10 cellular contexts compared by ENCODE assay signal in the genomic region with DNA sequence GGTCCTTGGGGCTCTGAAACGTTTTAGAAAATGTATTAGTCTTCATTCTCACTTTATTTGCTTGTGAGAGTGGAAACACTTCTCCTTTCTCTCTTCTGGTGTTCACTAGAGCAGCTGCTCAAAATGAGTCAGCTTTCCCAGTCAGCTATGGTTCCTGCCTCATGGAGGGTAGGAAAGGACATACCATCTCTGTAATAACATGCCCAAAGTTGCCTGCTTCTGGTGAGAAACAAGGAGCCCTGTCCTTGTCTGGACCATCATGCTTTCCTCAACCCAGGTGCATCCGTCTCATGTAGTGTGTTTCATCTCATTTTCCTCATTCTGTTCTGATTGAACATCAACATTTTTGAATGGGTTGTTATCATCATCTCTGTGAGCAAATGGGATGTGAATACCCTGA. TPM values are rescaled to one million over a fixed set of nuclear protein-coding genes. Genes with fewer than 3 reads are reported as not detected.
A peak's percentile ranks its signal among the peaks of the same experiment; 100 is the strongest.
DNase-seq lines count a peak whose midpoint lies in the region; ATAC-seq lines count a peak whose summit lies in the region.
"Had no signal": no experiment of that assay in that cellular context is flagged by ENCODE, and none has a peak within 500 bp of the region (broad histone marks: within the 10 kb centered on the region; RNA-seq: fewer than 3 reads in every experiment).

No MANE protein-coding gene starts in this region.

- no peak overlapping the region for H3K27ac Mint-ChIP-seq in activated T-helper 1 cell treated with anti-CD3 and anti-CD28 coated beads, Interleukin-12 subunit alpha, Interleukin-12 subunit beta, Interleukin-2, Interleukin-4 antibody, amounts not matched to agents 30 ng/mL and 10 ng/mL and 1 ng/mL, durations not matched to agents 14 hours and 24 hours and 36 hours
- H3K27ac Mint-ChIP-seq in CD4-positive, alpha-beta memory T cell = no peak overlapping the region

- no peaks in the 10 kb centered on the region for H3K27me3 Mint-ChIP-seq in activated T-helper 1 cell treated with anti-CD3 and anti-CD28 coated beads, Interleukin-12 subunit alpha, Interleukin-12 subunit beta, Interleukin-2, Interleukin-4 antibody, amounts not matched to agents 30 ng/mL and 10 ng/mL and 1 ng/mL, durations not matched to agents 14 hours and 24 hours and 36 hours (ENCODE audit: insufficient read depth)
- no peaks in the 10 kb centered on the region for H3K27me3 Mint-ChIP-seq in CD4-positive, alpha-beta memory T cell

- CTCF ChIA-PET in CD4-positive, alpha-beta memory T cell (lab: Charles Lee; ENCODE audit: partially characterized antibody) = no interaction called here

- H3K4me3 ChIP-seq in effector memory CD4-positive, alpha-beta T cell (ENCODE audit: insufficient read depth, low read depth, low read length, poor library complexity, severe bottlenecking) = no peak overlapping the region
- no peak overlapping the region for H3K4me3 ChIP-seq in CD4-positive, alpha-beta memory T cell (ENCODE audit: low read length in 2 of 2)
- H3K4me3 ChIP-seq: skin epidermis had no signal

- H3K9me3 Mint-ChIP-seq in activated T-helper 1 cell treated with anti-CD3 and anti-CD28 coated beads, Interleukin-12 subunit alpha, Interleukin-12 subunit beta, Interleukin-2, Interleukin-4 antibody, amounts not matched to agents 30 ng/mL and 10 ng/mL and 1 ng/mL, durations not matched to agents 14 hours and 24 hours and 36 hours = no peaks in the 10 kb centered on the region
- peaks cover 0 to 12% (median 3%) of the 10 kb centered on the region in 8 donors for H3K9me3 Mint-ChIP-seq in CD4-positive, alpha-beta memory T cell

- H3K27me3 ChIP-seq in effector memory CD4-positive, alpha-beta T cell (replicated peaks; ENCODE audit: control insufficient read depth, insufficient read depth, low read length, poor library complexity, severe bottlenecking) = no peaks in the 10 kb centered on the region
- H3K27me3 ChIP-seq in CD4-positive, alpha-beta memory T cell (ENCODE audit: insufficient read depth, low read length) = no peaks in the 10 kb centered on the region

- H3K36me3 ChIP-seq in effector memory CD4-positive, alpha-beta T cell (ENCODE audit: control insufficient read depth, insufficient read depth, low read length) = no peaks in the 10 kb centered on the region
- no peaks in the 10 kb centered on the region for H3K36me3 ChIP-seq in CD4-positive, alpha-beta memory T cell (ENCODE audit: insufficient read depth, low read length)

- peaks cover 13% of the 10 kb centered on the region for H3K4me1 Mint-ChIP-seq in activated T-helper 1 cell treated with anti-CD3 and anti-CD28 coated beads, Interleukin-12 subunit alpha, Interleukin-12 subunit beta, Interleukin-2, Interleukin-4 antibody, amounts not matched to agents 30 ng/mL and 10 ng/mL and 1 ng/mL, durations not matched to agents 14 hours and 24 hours and 36 hours (ENCODE audit: low read depth)
- no peaks in the 10 kb centered on the region for H3K4me1 Mint-ChIP-seq in CD4-positive, alpha-beta memory T cell

- POLR2A ChIA-PET in CD4-positive, alpha-beta memory T cell (lab: Charles Lee; ENCODE audit: partially characterized antibody) = no interaction called here

- H3K27ac ChIP-seq in effector memory CD4-positive, alpha-beta T cell (ENCODE audit: insufficient read depth, low read length, poor library complexity, severe bottlenecking) = no peak overlapping the region
- no peak overlapping the region for H3K27ac ChIP-seq in CD4-positive, alpha-beta memory T cell (ENCODE audit: low read depth, low read length)
- H3K27ac ChIP-seq: HL-60 had no signal

- intact Hi-C loops in activated T-helper 1 cell treated with anti-CD3 and anti-CD28 coated beads, Interleukin-12 subunit alpha, Interleukin-12 subunit beta, Interleukin-2, Interleukin-4 antibody, amounts not matched to agents 30 ng/mL and 10 ng/mL and 1 ng/mL, durations not matched to agents 14 hours and 24 hours and 36 hours (cut with micrococcal nuclease) = no loop called here
- intact Hi-C loops in CD4-positive, alpha-beta memory T cell (cut with micrococcal nuclease) = no loop called here

- no peaks in the 10 kb centered on the region for H3K4me1 ChIP-seq in effector memory CD4-positive, alpha-beta T cell (ENCODE audit: control insufficient read depth, insufficient read depth, low read length, poor library complexity, severe bottlenecking)
- no peaks in the 10 kb centered on the region for H3K4me1 ChIP-seq in CD4-positive, alpha-beta memory T cell (ENCODE audit: insufficient read depth, low read length)

- H3K4me3 Mint-ChIP-seq in activated T-helper 1 cell treated with anti-CD3 and anti-CD28 coated beads, Interleukin-12 subunit alpha, Interleukin-12 subunit beta, Interleukin-2, Interleukin-4 antibody, amounts not matched to agents 30 ng/mL and 10 ng/mL and 1 ng/mL, durations not matched to agents 14 hours and 24 hours and 36 hours = no peak overlapping the region
- H3K4me3 Mint-ChIP-seq in CD4-positive, alpha-beta memory T cell = no peak overlapping the region

- no peaks in the 10 kb centered on the region for H3K36me3 Mint-ChIP-seq in activated T-helper 1 cell treated with anti-CD3 and anti-CD28 coated beads, Interleukin-12 subunit alpha, Interleukin-12 subunit beta, Interleukin-2, Interleukin-4 antibody, amounts not matched to agents 30 ng/mL and 10 ng/mL and 1 ng/mL, durations not matched to agents 14 hours and 24 hours and 36 hours (ENCODE audit: low read depth)
- no peaks in the 10 kb centered on the region for H3K36me3 Mint-ChIP-seq in CD4-positive, alpha-beta memory T cell

- peak; percentile 77 for ATAC-seq in GM18511 (IDR thresholded peaks at IDR 0.05; ENCODE audit: unreplicated experiment)

- H3K9me3 ChIP-seq in effector memory CD4-positive, alpha-beta T cell (ENCODE audit: control insufficient read depth, low read length) = no peaks in the 10 kb centered on the region
- H3K9me3 ChIP-seq in CD4-positive, alpha-beta memory T cell (ENCODE audit: control insufficient read depth in 1 of 2, low read length in 2 of 2) = no peaks in the 10 kb centered on the region

- peak; percentile 70 for DNase-seq in HCEC 1CT
- peak; percentile 21 for DNase-seq in MV-4-11 (lab: John Stamatoyannopoulos, UW)
- peak; percentile 7 for DNase-seq in hepatic stellate cell (ENCODE audit: low spot score)
- no peak for DNase-seq in effector memory CD4-positive, alpha-beta T cell
- DNase-seq in activated T-helper 1 cell treated with anti-CD3 and anti-CD28 coated beads, Interleukin-12 subunit alpha, Interleukin-12 subunit beta, Interleukin-2, Interleukin-4 antibody, amounts not matched to agents 30 ng/mL and 10 ng/mL and 1 ng/mL, durations not matched to agents 14 hours and 24 hours and 36 hours (ENCODE audit: low spot score) = no peak
- no peak for DNase-seq in SK-N-DZ (ENCODE audit: low spot score)
- DNase-seq in CD4-positive, alpha-beta memory T cell = no peak

RNA-seq across cellular contexts. Expression of a gene that starts 17.1 kb away (rescaled TPM):
- not detected in 2 replicates for total RNA-seq in activated T-helper 1 cell treated with anti-CD3 and anti-CD28 coated beads, Interleukin-12 subunit alpha, Interleukin-12 subunit beta, Interleukin-2, Interleukin-4 antibody, amounts not matched to agents 30 ng/mL and 10 ng/mL and 1 ng/mL, durations not matched to agents 14 hours and 24 hours and 36 hours
- polyA plus RNA-seq in SK-N-DZ (2014; cell fraction: cytosol; rRNA removed) = not detected in 2 replicates
- polyA plus RNA-seq in SK-N-DZ (2014; cell fraction: nucleus; rRNA removed) = not detected in 2 replicates
- not detected for total RNA-seq in CD4-positive, alpha-beta memory T cell
- not detected for polyA plus RNA-seq in CD4-positive, alpha-beta memory T cell

Comparison
In these comparisons a context has a peak if more than half of its experiments do, and no peak if none do; other contexts are left out.
1. DNase-seq: peak in HCEC 1CT (single experiment), MV-4-11 (single experiment) and hepatic stellate cell (single experiment); none in effector memory CD4-positive, alpha-beta T cell (0 of 3), activated T-helper 1 cell treated with anti-CD3 and anti-CD28 coated beads, Interleukin-12 subunit alpha, Interleukin-12 subunit beta, Interleukin-2, Interleukin-4 antibody, amounts not matched to agents 30 ng/mL and 10 ng/mL and 1 ng/mL, durations not matched to agents 14 hours and 24 hours and 36 hours (single experiment), SK-N-DZ (single experiment) and CD4-positive, alpha-beta memory T cell (0 of 5).